ENCODE assay signal across 2 cellular contexts in the genomic region with DNA sequence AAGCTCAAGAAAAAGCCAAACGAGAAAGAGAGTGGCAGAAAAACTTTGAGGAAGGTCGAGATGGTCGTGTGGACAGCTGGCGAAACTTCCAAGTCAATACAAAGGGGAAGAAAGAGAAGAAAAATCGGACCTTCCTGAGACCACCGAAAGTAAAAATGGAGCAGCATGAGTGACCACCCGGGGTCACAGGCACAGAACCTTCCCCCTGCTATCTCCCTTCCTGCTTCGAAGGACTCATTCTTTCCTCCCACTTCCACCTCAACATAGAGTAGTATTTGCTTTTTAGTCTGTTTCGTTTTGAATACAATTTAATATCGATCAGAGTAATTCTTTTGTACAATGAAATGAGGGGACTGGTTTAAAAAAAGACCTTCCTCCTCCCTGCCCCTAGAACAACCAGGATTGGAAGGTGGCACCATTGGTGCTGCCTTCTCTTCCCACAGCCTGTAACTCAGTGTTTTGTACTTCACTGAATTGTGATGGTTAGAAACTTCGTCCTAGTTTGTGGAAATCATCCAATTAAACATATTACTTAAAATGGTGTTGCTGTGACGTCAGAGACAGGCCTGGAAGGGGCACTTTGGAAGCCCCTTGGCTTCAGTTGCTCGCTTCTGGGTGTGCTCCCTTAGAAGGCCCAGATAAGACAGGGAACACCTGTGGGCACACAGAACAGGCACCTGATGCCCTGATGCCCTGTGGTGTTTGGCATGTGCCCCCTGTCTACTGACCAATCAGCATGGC.
TF ChIP-seq lines count a peak whose summit lies in the region.

No MANE protein-coding gene starts in this region.

TF ChIP-seq in SK-N-SH, 30 proteins besides CTCF, POLR2A, EP300 and RAD21:
- TF ChIP-seq YY1 (IDR thresholded peaks at IDR 0.05; ENCODE audit: low read depth) = no peak
TF ChIP-seq in SK-N-SH: peak in this region for 0.

TF ChIP-seq in SK-N-SH treated with all-trans-retinoic acid at 6 μM for 48 hours, 23 proteins besides CTCF, POLR2A, EP300 and RAD21:
- TF ChIP-seq OSR1 (CRISPR knock-in tag; IDR thresholded peaks at IDR 0.05) (no peak), CSDC2 (CRISPR knock-in tag; IDR thresholded peaks at IDR 0.05) (no peak), RARB (CRISPR knock-in tag; IDR thresholded peaks at IDR 0.05) (no peak), GLIS3 (CRISPR knock-in tag; IDR thresholded peaks at IDR 0.05) (no peak), ZC3H10 (CRISPR knock-in tag; IDR thresholded peaks at IDR 0.05) (no peak), BACH2 (CRISPR knock-in tag; IDR thresholded peaks at IDR 0.05; ENCODE audit: borderline replicate concordance) (no peak), ZNF8 (CRISPR knock-in tag; IDR thresholded peaks at IDR 0.05) (no peak), TOX (CRISPR knock-in tag; IDR thresholded peaks at IDR 0.05; ENCODE audit: borderline replicate concordance) (no peak), SNAI2 (CRISPR knock-in tag; IDR thresholded peaks at IDR 0.05) (no peak)
- TF ChIP-seq, protein P1, sequence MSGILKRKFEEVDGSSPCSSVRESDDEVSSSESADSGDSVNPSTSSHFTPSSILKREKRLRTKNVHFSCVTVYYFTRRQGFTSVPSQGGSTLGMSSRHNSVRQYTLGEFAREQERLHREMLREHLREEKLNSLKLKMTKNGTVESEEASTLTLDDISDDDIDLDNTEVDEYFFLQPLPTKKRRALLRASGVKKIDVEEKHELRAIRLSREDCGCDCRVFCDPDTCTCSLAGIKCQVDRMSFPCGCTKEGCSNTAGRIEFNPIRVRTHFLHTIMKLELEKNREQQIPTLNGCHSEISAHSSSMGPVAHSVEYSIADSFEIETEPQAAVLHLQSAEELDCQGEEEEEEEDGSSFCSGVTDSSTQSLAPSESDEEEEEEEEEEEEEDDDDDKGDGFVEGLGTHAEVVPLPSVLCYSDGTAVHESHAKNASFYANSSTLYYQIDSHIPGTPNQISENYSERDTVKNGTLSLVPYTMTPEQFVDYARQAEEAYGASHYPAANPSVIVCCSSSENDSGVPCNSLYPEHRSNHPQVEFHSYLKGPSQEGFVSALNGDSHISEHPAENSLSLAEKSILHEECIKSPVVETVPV (CRISPR knock-in tag; IDR thresholded peaks at IDR 0.05) = no peak
- TF ChIP-seq, protein P2, sequence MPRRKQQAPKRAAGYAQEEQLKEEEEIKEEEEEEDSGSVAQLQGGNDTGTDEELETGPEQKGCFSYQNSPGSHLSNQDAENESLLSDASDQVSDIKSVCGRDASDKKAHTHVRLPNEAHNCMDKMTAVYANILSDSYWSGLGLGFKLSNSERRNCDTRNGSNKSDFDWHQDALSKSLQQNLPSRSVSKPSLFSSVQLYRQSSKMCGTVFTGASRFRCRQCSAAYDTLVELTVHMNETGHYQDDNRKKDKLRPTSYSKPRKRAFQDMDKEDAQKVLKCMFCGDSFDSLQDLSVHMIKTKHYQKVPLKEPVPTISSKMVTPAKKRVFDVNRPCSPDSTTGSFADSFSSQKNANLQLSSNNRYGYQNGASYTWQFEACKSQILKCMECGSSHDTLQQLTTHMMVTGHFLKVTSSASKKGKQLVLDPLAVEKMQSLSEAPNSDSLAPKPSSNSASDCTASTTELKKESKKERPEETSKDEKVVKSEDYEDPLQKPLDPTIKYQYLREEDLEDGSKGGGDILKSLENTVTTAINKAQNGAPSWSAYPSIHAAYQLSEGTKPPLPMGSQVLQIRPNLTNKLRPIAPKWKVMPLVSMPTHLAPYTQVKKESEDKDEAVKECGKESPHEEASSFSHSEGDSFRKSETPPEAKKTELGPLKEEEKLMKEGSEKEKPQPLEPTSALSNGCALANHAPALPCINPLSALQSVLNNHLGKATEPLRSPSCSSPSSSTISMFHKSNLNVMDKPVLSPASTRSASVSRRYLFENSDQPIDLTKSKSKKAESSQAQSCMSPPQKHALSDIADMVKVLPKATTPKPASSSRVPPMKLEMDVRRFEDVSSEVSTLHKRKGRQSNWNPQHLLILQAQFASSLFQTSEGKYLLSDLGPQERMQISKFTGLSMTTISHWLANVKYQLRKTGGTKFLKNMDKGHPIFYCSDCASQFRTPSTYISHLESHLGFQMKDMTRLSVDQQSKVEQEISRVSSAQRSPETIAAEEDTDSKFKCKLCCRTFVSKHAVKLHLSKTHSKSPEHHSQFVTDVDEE (CRISPR knock-in tag; IDR thresholded peaks at IDR 0.05) = no peak
